ENCODE assay signal across 9 cellular contexts in genomic region chr10:26457088-26457487, GRCh38. TPM values are rescaled to one million over a fixed set of nuclear protein-coding genes. Genes with fewer than 3 reads are reported as not detected.
DNase-seq lines count a peak whose midpoint lies in the region; ATAC-seq and TF ChIP-seq lines count a peak whose summit lies in the region.
"Had no signal": no experiment of that assay in that cellular context is flagged by ENCODE, and none has a peak within 500 bp of the region (broad histone marks: within the 10 kb centered on the region; RNA-seq: fewer than 3 reads in every experiment).

No MANE protein-coding gene starts in this region.

- H3K27ac Mint-ChIP-seq in stimulated activated naive CD8-positive, alpha-beta T cell treated with anti-CD3 and anti-CD28 coated beads, Interleukin-15, Interleukin-2, amounts not matched to agents 100 ng/mL and 50 ng/mL, for 24 hours: peak overlapping the region; percentile 66

- no peak for DNase-seq in stimulated activated naive CD8-positive, alpha-beta T cell treated with anti-CD3 and anti-CD28 coated beads, Interleukin-15, Interleukin-2, amounts not matched to agents 100 U/mL and 50 U/mL, for 24 hours
- DNase-seq in MV-4-11 (lab: John Stamatoyannopoulos, UW): peak; percentile 51
- no peak for DNase-seq in tibial nerve (ENCODE audit: low spot score in 2 of 2)
- DNase-seq in GF-D8 (lab: John Stamatoyannopoulos, UW): no peak
- DNase-seq in DMS53 treated with DMSO at 0.1 percent for 48 hours (lab: John Stamatoyannopoulos, UW; ENCODE audit: unreplicated experiment): no peak
- DNase-seq in NCI-H2107 treated with DMSO at 0.1 percent for 48 hours (lab: John Stamatoyannopoulos, UW; ENCODE audit: unreplicated experiment): no peak

- H3K4me1 ChIP-seq in tibial nerve: peaks cover 0 to 6% (median 0%) of the 10 kb centered on the region in 4 donors

- TF ChIP-seq POLR2A in tibial nerve (IDR thresholded peaks at IDR 0.05): no peak

- no peak for ATAC-seq in stimulated activated naive CD8-positive, alpha-beta T cell treated with anti-CD3 and anti-CD28 coated beads, Interleukin-15, Interleukin-2, amounts not matched to agents 100 U/mL and 50 U/mL, for 24 hours
- peak; percentile 96 for ATAC-seq in HG02763 (IDR thresholded peaks at IDR 0.05; ENCODE audit: unreplicated experiment)

- 82 to 83% methylated on average over 5 of the region's 5 CpGs for WGBS in tibial nerve, 2 donors

- H3K4me3 Mint-ChIP-seq in stimulated activated naive CD8-positive, alpha-beta T cell treated with anti-CD3 and anti-CD28 coated beads, Interleukin-15, Interleukin-2, amounts not matched to agents 100 ng/mL and 50 ng/mL, for 24 hours: peak overlapping the region; percentile 14

- TF ChIP-seq CTCF in tibial nerve (IDR thresholded peaks at IDR 0.05): no peak

- H3K9me3 Mint-ChIP-seq in stimulated activated naive CD8-positive, alpha-beta T cell treated with anti-CD3 and anti-CD28 coated beads, Interleukin-15, Interleukin-2, amounts not matched to agents 100 ng/mL and 50 ng/mL, for 24 hours: peaks cover 6% of the 10 kb centered on the region

- H3K27me3 ChIP-seq in tibial nerve: no peaks in the 10 kb centered on the region

- H3K4me3 ChIP-seq in tibial nerve: no peak overlapping the region

- H3K36me3 ChIP-seq in tibial nerve: no peaks in the 10 kb centered on the region

- H3K36me3 Mint-ChIP-seq in stimulated activated naive CD8-positive, alpha-beta T cell treated with anti-CD3 and anti-CD28 coated beads, Interleukin-15, Interleukin-2, amounts not matched to agents 100 ng/mL and 50 ng/mL, for 24 hours (ENCODE audit: low read depth): peaks cover 56% of the 10 kb centered on the region

- no peaks in the 10 kb centered on the region for H3K27me3 Mint-ChIP-seq in stimulated activated naive CD8-positive, alpha-beta T cell treated with anti-CD3 and anti-CD28 coated beads, Interleukin-15, Interleukin-2, amounts not matched to agents 100 ng/mL and 50 ng/mL, for 24 hours

- H3K27ac ChIP-seq in tibial nerve: no peak overlapping the region
- H3K27ac ChIP-seq: HL-60 had no signal

- peaks cover 0 to 3% (median 0%) of the 10 kb centered on the region in 4 donors for H3K9me3 ChIP-seq in tibial nerve

- H3K4me1 Mint-ChIP-seq in stimulated activated naive CD8-positive, alpha-beta T cell treated with anti-CD3 and anti-CD28 coated beads, Interleukin-15, Interleukin-2, amounts not matched to agents 100 ng/mL and 50 ng/mL, for 24 hours (ENCODE audit: low read depth): peaks cover 77% of the 10 kb centered on the region

- TF ChIP-seq EP300 in tibial nerve (IDR thresholded peaks at IDR 0.05): no peak

RNA-seq across cellular contexts. Expression of gene APBB1IP, which starts 18.9 kb away (rescaled TPM):
- 1 to 10 TPM; 6.1 to 9.3 (median 7.9) TPM for total RNA-seq in tibial nerve
